Comparison of ENCODE assay signal across 1 cellular context in genomic region chr20:13089950-13090469, GRCh38.
TF ChIP-seq lines count a peak whose summit lies in the region.

No MANE protein-coding gene starts in this region.

TF ChIP-seq in HepG2, 621 proteins besides CTCF, POLR2A, EP300 and RAD21 (continued from another document and continues in another):
- TF ChIP-seq ZBTB25 (CRISPR knock-in tag; IDR thresholded peaks at IDR 0.05) (peak; percentile 88), AHDC1 (CRISPR knock-in tag; IDR thresholded peaks at IDR 0.05; ENCODE audit: borderline replicate concordance) (peak; percentile 99), FOXA3 (CRISPR knock-in tag; IDR thresholded peaks at IDR 0.05) (peak; percentile 95), RFX3 (CRISPR knock-in tag; IDR thresholded peaks at IDR 0.05) (0 out of 2 replicates have a peak, but pooled peaks have one; percentile 15), FOXA1 (IDR thresholded peaks at IDR 0.05) (no peak), FOXA1 (CRISPR knock-in tag; IDR thresholded peaks at IDR 0.05) (peak; percentile 85), ZFP1 (CRISPR knock-in tag; IDR thresholded peaks at IDR 0.05) (peak; percentile 88; the same call in 1 of the 2 replicates), ZNF549 (CRISPR knock-in tag; IDR thresholded peaks at IDR 0.05) (0 out of 2 replicates have a peak, but pooled peaks have one; percentile 27), ZSCAN20 (CRISPR knock-in tag; IDR thresholded peaks at IDR 0.05; ENCODE audit: borderline replicate concordance) (peak; percentile 30; the same call in 1 of the 2 replicates), SIX1 (CRISPR knock-in tag; IDR thresholded peaks at IDR 0.05; ENCODE audit: borderline replicate concordance) (peak; percentile 98), MED13 (CRISPR knock-in tag; IDR thresholded peaks at IDR 0.05) (peak; percentile 93; the same call in 1 of the 2 replicates), ATM (IDR thresholded peaks at IDR 0.05; ENCODE audit: borderline replicate concordance) (no peak), ISL2 (CRISPR knock-in tag; IDR thresholded peaks at IDR 0.05) (peak; percentile 99), ZNF782 (CRISPR knock-in tag; IDR thresholded peaks at IDR 0.05; ENCODE audit: borderline replicate concordance) (no peak), RFXANK (CRISPR knock-in tag; IDR thresholded peaks at IDR 0.05) (0 out of 2 replicates have a peak, but pooled peaks have one; percentile 21), ZNF142 (CRISPR knock-in tag; IDR thresholded peaks at IDR 0.05) (no peak), MEF2D (CRISPR knock-in tag; IDR thresholded peaks at IDR 0.05) (peak; percentile 74), SOX5 (CRISPR knock-in tag; IDR thresholded peaks at IDR 0.05; ENCODE audit: borderline replicate concordance) (peak; percentile 92), KDM4B (CRISPR knock-in tag; IDR thresholded peaks at IDR 0.05) (peak; percentile 80; the same call in 1 of the 2 replicates), ARID4A (CRISPR knock-in tag; IDR thresholded peaks at IDR 0.05; ENCODE audit: borderline replicate concordance) (peak; percentile 49; the same call in 1 of the 2 replicates), BRD4 (CRISPR knock-in tag; IDR thresholded peaks at IDR 0.05) (peak; percentile 73; the same call in 1 of the 2 replicates), ZNF335 (CRISPR knock-in tag; IDR thresholded peaks at IDR 0.05) (peak; percentile 67; the same call in 1 of the 2 replicates), HHEX (CRISPR knock-in tag; IDR thresholded peaks at IDR 0.05) (0 out of 2 replicates have a peak, but pooled peaks have one; percentile 62), ZNF281 (CRISPR knock-in tag; IDR thresholded peaks at IDR 0.05; ENCODE audit: borderline replicate concordance) (peak; percentile 54; the same call in 1 of the 2 replicates), HMG20B (CRISPR knock-in tag; conservative IDR thresholded peaks at IDR 0.05) (peak; percentile 87), ZNF652 (CRISPR knock-in tag; IDR thresholded peaks at IDR 0.05; ENCODE audit: borderline replicate concordance, low read depth) (peak; percentile 71; the same call in 1 of the 2 replicates), E2F1 (CRISPR knock-in tag; IDR thresholded peaks at IDR 0.05) (no peak), NONO (IDR thresholded peaks at IDR 0.05) (no peak), NONO (CRISPR knock-in tag; conservative IDR thresholded peaks at IDR 0.05) (no peak), FOXO1 (CRISPR knock-in tag; IDR thresholded peaks at IDR 0.05) (peak; percentile 96), RELA (CRISPR knock-in tag; IDR thresholded peaks at IDR 0.05) (0 out of 2 replicates have a peak, but pooled peaks have one; percentile 29), DPF2 (CRISPR knock-in tag; IDR thresholded peaks at IDR 0.05; ENCODE audit: borderline replicate concordance, low read depth) (peak; percentile 99), ZNF816 (CRISPR knock-in tag; IDR thresholded peaks at IDR 0.05; ENCODE audit: borderline replicate concordance) (peak; percentile 40; the same call in 1 of the 2 replicates), KLF9 (CRISPR knock-in tag; IDR thresholded peaks at IDR 0.05; ENCODE audit: low read depth) (peak; percentile 80; the same call in 1 of the 2 replicates), GATAD1 (CRISPR knock-in tag; IDR thresholded peaks at IDR 0.05) (peak; percentile 44; the same call in 1 of the 2 replicates), MIER2 (CRISPR knock-in tag; IDR thresholded peaks at IDR 0.05) (0 out of 2 replicates have a peak, but pooled peaks have one; percentile 42), ZBTB21 (CRISPR knock-in tag; IDR thresholded peaks at IDR 0.05) (0 out of 2 replicates have a peak, but pooled peaks have one; percentile 56), ZNF569 (CRISPR knock-in tag; IDR thresholded peaks at IDR 0.05; ENCODE audit: borderline replicate concordance) (0 out of 2 replicates have a peak, but pooled peaks have one; percentile 52), RXRB (CRISPR knock-in tag; IDR thresholded peaks at IDR 0.05; ENCODE audit: borderline replicate concordance) (peak; percentile 95), MBD4 (IDR thresholded peaks at IDR 0.05; ENCODE audit: borderline replicate concordance, low read length) (peak; percentile 87; the same call in 1 of the 2 replicates), ZNF292 (CRISPR knock-in tag; IDR thresholded peaks at IDR 0.05; ENCODE audit: borderline replicate concordance, low read depth) (peak; percentile 71)
